31 cellular contexts compared by ENCODE assay signal in the genomic region with DNA sequence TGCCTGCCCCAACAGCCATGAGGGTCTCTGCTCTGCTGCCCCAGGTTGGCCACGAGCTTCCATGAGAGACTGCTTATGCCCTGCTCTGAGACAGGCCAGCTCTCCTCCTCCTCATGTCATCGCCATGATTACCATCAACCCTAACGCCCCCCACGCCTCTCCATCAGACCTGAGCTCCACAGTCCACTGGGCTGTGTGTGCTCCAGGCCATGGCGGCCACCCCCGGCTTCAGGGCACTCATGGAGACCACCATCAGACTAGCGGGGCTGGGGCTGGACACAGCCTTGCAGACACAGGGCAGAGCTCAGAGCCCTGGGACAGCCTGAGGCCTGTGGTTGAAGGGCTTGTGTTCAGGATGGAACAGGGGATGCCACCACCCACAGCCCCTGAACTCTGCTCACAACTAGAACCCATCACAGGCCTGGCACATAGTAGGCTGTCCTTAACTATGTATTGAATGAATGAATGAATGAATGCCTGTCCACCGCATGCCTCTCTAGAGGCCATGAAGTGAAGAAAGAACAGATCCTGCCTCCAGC. TPM values are rescaled to one million over a fixed set of nuclear protein-coding genes. Genes with fewer than 3 reads are reported as not detected.
"Had no signal": no experiment of that assay in that cellular context is flagged by ENCODE, and none has a peak within 500 bp of the region (broad histone marks: within the 10 kb centered on the region; RNA-seq: fewer than 3 reads in every experiment).

No MANE protein-coding gene starts in this region.

- H3K4me3 ChIP-seq: ascending aorta, cardiac muscle cell, MG63, Peyer's patch had no signal

- H3K36me3 ChIP-seq: ascending aorta, cardiac muscle cell, MG63, Peyer's patch had no signal

- H3K9me3 ChIP-seq: ascending aorta, MG63, Peyer's patch had no signal

- ATAC-seq: activated CD4-positive, alpha-beta T cell treated with anti-CD3 and anti-CD28 coated beads for 36 hours; activated CD8-positive, alpha-beta T cell treated with anti-CD3 and anti-CD28 coated beads, Interleukin-2, amount 10 ng/mL, durations not matched to agents 7 days and 5 days; PC-3; WTC11 had no signal

- H3K27me3 ChIP-seq: ascending aorta, cardiac muscle cell, MG63, Peyer's patch had no signal

- H3K4me1 ChIP-seq: ascending aorta, Peyer's patch had no signal

- DNase-seq: activated CD4-positive, alpha-beta T cell treated with anti-CD3 and anti-CD28 coated beads for 36 hours; activated CD4-positive, alpha-beta T cell treated with anti-CD3 and anti-CD28 coated beads, Interleukin-2, amount 10 ng/mL, durations not matched to agents 7 days and 5 days; activated CD4-positive, alpha-beta T cell treated with anti-CD3 and anti-CD28 coated beads, Interleukin-2, amount 50 U/mL, for 48 hours; activated CD8-positive, alpha-beta T cell treated with anti-CD3 and anti-CD28 coated beads, Interleukin-2, amount 10 ng/mL, durations not matched to agents 7 days and 5 days; activated gamma-delta T cell; activated naive CD4-positive, alpha-beta T cell treated with Interleukin-2 at 50 U/mL for 16 hours; activated naive CD8-positive, alpha-beta T cell treated with anti-CD3 and anti-CD28 coated beads, Interleukin-2, amount 10 ng/mL, durations not matched to agents 7 days and 5 days; activated T-cell treated with anti-CD3 and anti-CD28 coated beads, Interleukin-2, amount 50 U/mL, for 24 hours; amygdala; Karpas-422; KBM-7; NCI-H1092; NCI-H1436 treated with DMSO at 0.1 percent for 48 hours; NCI-H1694 treated with DMSO at 0.1 percent for 48 hours; NCI-H2171; NCI-H510A; NCI-H526; NCI-H748 treated with DMSO at 0.1 percent for 48 hours; NK-92 treated with Interleukin-12 subunit alpha and Interleukin-12 subunit beta, amount 100 ng/mL, for 24 hours; PC-3; Peyer's patch; SW 1271; T1000 had no signal

- H3K27ac ChIP-seq: ascending aorta, cardiac muscle cell, Peyer's patch had no signal

RNA-seq across cellular contexts. Expression of gene CNGB1, which starts 14.6 kb away (rescaled TPM):
- total RNA-seq: activated CD4-positive, alpha-beta T cell treated with anti-CD3 and anti-CD28 coated beads for 36 hours; activated CD4-positive, alpha-beta T cell treated with anti-CD3 and anti-CD28 coated beads, Interleukin-2, amount 10 ng/mL, durations not matched to agents 7 days and 5 days; activated CD8-positive, alpha-beta T cell treated with anti-CD3 and anti-CD28 coated beads, Interleukin-2, amount 10 ng/mL, durations not matched to agents 7 days and 5 days; activated naive CD8-positive, alpha-beta T cell treated with anti-CD3 and anti-CD28 coated beads, Interleukin-2, amount 10 ng/mL, durations not matched to agents 7 days and 5 days; activated T-helper 2 cell treated with anti-CD3 and anti-CD28 coated beads, Interferon-gamma antibody, Interleukin-2, Interleukin-4, amounts not matched to agents 10 μg/mL and 5 μg/mL and 100 μg/mL, durations not matched to agents 14 hours and 24 hours and 36 hours; ascending aorta; cardiac muscle cell; Right ventricle myocardium inferior; T-helper 1 cell treated with Interleukin-12 subunit alpha and Interleukin-12 subunit beta and Interleukin-4 antibody, amounts not matched to agents 30 ng/mL and 1 ng/mL, for 36 hours; T-helper 2 cell treated with Interferon-gamma antibody and Interleukin-4, amounts not matched to agents 100 ng/mL and 5 ng/mL, for 36 hours; WTC11 had no signal
- polyA plus RNA-seq: cardiac muscle cell had no signal
